8 cellular contexts compared by ENCODE assay signal in the genomic region with DNA sequence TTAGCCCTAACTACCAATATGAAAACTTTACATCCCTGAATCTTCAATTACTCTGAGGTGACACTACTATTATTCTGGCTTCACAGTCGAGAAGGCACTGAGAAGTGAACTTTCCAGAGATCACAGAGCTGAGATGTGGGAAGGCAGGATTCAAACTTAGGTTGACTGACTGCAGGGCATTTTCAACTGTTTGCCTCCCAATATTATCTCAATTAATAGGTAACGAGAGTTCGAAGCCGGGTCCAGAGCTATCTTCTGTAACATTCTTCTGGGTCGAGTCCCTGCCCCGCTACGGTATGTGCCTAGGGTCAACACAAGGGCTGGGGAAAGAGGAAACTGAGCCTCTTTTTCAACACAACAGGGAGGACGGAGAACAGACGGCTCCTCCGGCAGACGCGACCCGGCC. TPM values are rescaled to one million over a fixed set of nuclear protein-coding genes. Genes with fewer than 3 reads are reported as not detected.
DNase-seq lines count a peak whose midpoint lies in the region; ATAC-seq and TF ChIP-seq lines count a peak whose summit lies in the region.

No MANE protein-coding gene starts in this region.

- H3K36me3 Mint-ChIP-seq in activated naive CD4-positive, alpha-beta T cell treated with anti-CD3 and anti-CD28 coated beads, Interleukin-2, amount 50 U/mL, for 72 hours = peaks cover 24 to 26% of the 10 kb centered on the region in 2 donors

- H3K9me3 Mint-ChIP-seq in activated naive CD4-positive, alpha-beta T cell treated with anti-CD3 and anti-CD28 coated beads, Interleukin-2, amount 50 U/mL, for 72 hours = peaks cover 4 to 6% of the 10 kb centered on the region in 2 donors

- 1% methylated on average over 13 of the region's 13 CpGs for WGBS in heart right ventricle, 2 donors
- 0% methylated on average over 13 of the region's 13 CpGs for WGBS in tibial nerve, 2 donors

- H3K4me1 ChIP-seq in heart right ventricle (peaks cover 4 to 52% (median 33%) of the 10 kb centered on the region in 9 donors), tibial nerve (peaks cover 0 to 44% (median 10%) of the 10 kb centered on the region in 4 donors)

- H3K9me3 ChIP-seq in heart right ventricle (no peaks in the 10 kb centered on the region), tibial nerve (no peaks in the 10 kb centered on the region)

- TF ChIP-seq EP300 in tibial nerve (IDR thresholded peaks at IDR 0.05) = no peak

- TF ChIP-seq CTCF in heart right ventricle (IDR thresholded peaks at IDR 0.05) = no peak
- no peak for TF ChIP-seq CTCF in tibial nerve (IDR thresholded peaks at IDR 0.05)

- ATAC-seq in heart right ventricle (no peak), Right ventricle myocardium inferior (no peak), HG02973 (IDR thresholded peaks at IDR 0.05; ENCODE audit: unreplicated experiment) (no peak)
- no peak for ATAC-seq in activated naive CD4-positive, alpha-beta T cell treated with anti-CD3 and anti-CD28 coated beads, Interleukin-2, amount 50 U/mL, for 72 hours

- H3K36me3 ChIP-seq in heart right ventricle = no peaks in the 10 kb centered on the region
- no peaks in the 10 kb centered on the region for H3K36me3 ChIP-seq in tibial nerve

- intact Hi-C loops in heart right ventricle (cut with DNase I) (loop anchor here in 5 of 10 donors (2.0 to 10.0 kb wide), 4 partner anchors 52 to 120 kb away; a partner anchor contains a TSS), Right ventricle myocardium inferior (cut with DNase I) (loop anchor here (2.0 to 5.0 kb wide), 2 partner anchors 60 to 120 kb away; a partner anchor contains a TSS)

- H3K27ac ChIP-seq in heart right ventricle = peak overlapping the region; percentile 97 to 100 (median 98)
- peak overlapping the region; percentile 94 to 100 (median 98) for H3K27ac ChIP-seq in tibial nerve

- no peak for TF ChIP-seq POLR2A in tibial nerve (IDR thresholded peaks at IDR 0.05)

- DNase-seq in heart right ventricle (no peak), Right ventricle myocardium inferior (ENCODE audit: missing footprints) (no peak), kidney glomerular epithelial cell (lab: John Stamatoyannopoulos, UW) (peak; percentile 37), tibial nerve (ENCODE audit: low spot score in 2 of 2) (no peak), DMS153 treated with DMSO at 0.1 percent for 48 hours (lab: John Stamatoyannopoulos, UW; ENCODE audit: unreplicated experiment) (no peak)
- no peak for DNase-seq in activated naive CD4-positive, alpha-beta T cell treated with anti-CD3 and anti-CD28 coated beads, Interleukin-2, amount 50 U/mL, for 72 hours (ENCODE audit: low spot score in 2 of 2)
- no peak for DNase-seq in stimulated activated CD4-positive, alpha-beta T cell treated with anti-CD3 and anti-CD28 coated beads, Interleukin-4, amount 100 ng/mL, for 1 hour

- H3K4me3 ChIP-seq in heart right ventricle (peak overlapping the region; percentile 49 to 86 (median 68)), tibial nerve (peak overlapping the region; percentile 57 to 87 (median 74))

- peak overlapping the region; percentile 97 to 99 for H3K27ac Mint-ChIP-seq in activated naive CD4-positive, alpha-beta T cell treated with anti-CD3 and anti-CD28 coated beads, Interleukin-2, amount 50 U/mL, for 72 hours

- H3K27me3 ChIP-seq in heart right ventricle (no peaks in the 10 kb centered on the region), tibial nerve (no peaks in the 10 kb centered on the region)

RNA-seq across cellular contexts. Expression of a gene that starts 0.8 kb away (rescaled TPM):
- total RNA-seq in heart right ventricle (100 to 1,000 TPM; 129 to 180 (median 160) TPM), Right ventricle myocardium inferior (171 TPM), tibial nerve (100 to 1,000 TPM in 3 of 4 donors, 10 to 100 TPM in 1; 87.0 to 155 (median 129) TPM)
- 10 to 100 TPM; 31.3 to 96.7 TPM for polyA plus RNA-seq in heart right ventricle
- total RNA-seq in activated naive CD4-positive, alpha-beta T cell treated with anti-CD3 and anti-CD28 coated beads, Interleukin-2, amount 50 U/mL, for 72 hours = 10 to 100 TPM; 16.3 to 29.8 TPM
